Comparison of ENCODE assay signal across 1 cellular context in the genomic region with DNA sequence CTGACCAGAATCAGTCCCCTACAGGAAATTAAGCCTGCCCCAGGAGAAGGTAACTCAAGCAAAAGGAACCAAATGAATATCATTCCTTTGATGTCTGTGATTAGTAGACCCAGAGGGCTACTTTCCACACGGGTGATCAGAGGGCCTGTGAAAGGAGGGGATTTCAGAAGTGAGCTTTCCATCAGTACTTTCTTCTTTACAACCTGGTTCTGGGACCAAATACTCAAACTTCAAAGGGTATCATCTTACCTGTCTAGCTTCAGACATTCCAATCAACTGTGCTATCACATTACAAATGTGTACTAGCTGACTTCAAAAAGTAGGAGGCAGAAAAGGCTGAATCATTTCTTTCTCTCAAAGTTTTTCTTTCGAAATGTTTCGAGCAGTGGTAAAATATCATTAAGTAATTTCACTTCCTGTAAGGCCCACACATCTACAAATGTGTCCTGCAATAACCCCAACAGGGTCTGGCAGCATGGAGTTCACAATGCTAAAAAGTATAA.
TF ChIP-seq lines count a peak whose summit lies in the region.

No MANE protein-coding gene starts in this region.

TF ChIP-seq in GM12878, 131 proteins besides CTCF, POLR2A, EP300 and RAD21 (continued from another document and continues in another):
- TF ChIP-seq, protein P1, sequence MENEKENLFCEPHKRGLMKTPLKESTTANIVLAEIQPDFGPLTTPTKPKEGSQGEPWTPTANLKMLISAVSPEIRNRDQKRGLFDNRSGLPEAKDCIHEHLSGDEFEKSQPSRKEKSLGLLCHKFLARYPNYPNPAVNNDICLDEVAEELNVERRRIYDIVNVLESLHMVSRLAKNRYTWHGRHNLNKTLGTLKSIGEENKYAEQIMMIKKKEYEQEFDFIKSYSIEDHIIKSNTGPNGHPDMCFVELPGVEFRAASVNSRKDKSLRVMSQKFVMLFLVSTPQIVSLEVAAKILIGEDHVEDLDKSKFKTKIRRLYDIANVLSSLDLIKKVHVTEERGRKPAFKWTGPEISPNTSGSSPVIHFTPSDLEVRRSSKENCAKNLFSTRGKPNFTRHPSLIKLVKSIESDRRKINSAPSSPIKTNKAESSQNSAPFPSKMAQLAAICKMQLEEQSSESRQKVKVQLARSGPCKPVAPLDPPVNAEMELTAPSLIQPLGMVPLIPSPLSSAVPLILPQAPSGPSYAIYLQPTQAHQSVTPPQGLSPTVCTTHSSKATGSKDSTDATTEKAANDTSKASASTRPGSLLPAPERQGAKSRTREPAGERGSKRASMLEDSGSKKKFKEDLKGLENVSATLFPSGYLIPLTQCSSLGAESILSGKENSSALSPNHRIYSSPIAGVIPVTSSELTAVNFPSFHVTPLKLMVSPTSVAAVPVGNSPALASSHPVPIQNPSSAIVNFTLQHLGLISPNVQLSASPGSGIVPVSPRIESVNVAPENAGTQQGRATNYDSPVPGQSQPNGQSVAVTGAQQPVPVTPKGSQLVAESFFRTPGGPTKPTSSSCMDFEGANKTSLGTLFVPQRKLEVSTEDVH (IDR thresholded peaks at IDR 0.05; ENCODE audit: low read depth, partially characterized antibody), result no peak
- no peak for TF ChIP-seq HDAC6 (IDR thresholded peaks at IDR 0.05; ENCODE audit: unreplicated experiment)
- peak; percentile 95 for TF ChIP-seq MTA2 (IDR thresholded peaks at IDR 0.05; ENCODE audit: low read depth)
- peak; percentile 83 for TF ChIP-seq RUNX3 (IDR thresholded peaks at IDR 0.05; ENCODE audit: low read length)
- TF ChIP-seq TAF1 (IDR thresholded peaks at IDR 0.05; ENCODE audit: borderline replicate concordance, low read depth, low read length), result no peak
- no peak for TF ChIP-seq EGR1 (IDR thresholded peaks at IDR 0.05; ENCODE audit: borderline replicate concordance in 1 of 2, low read depth in 2 of 2, low read length in 2 of 2)
- TF ChIP-seq, protein P2, sequence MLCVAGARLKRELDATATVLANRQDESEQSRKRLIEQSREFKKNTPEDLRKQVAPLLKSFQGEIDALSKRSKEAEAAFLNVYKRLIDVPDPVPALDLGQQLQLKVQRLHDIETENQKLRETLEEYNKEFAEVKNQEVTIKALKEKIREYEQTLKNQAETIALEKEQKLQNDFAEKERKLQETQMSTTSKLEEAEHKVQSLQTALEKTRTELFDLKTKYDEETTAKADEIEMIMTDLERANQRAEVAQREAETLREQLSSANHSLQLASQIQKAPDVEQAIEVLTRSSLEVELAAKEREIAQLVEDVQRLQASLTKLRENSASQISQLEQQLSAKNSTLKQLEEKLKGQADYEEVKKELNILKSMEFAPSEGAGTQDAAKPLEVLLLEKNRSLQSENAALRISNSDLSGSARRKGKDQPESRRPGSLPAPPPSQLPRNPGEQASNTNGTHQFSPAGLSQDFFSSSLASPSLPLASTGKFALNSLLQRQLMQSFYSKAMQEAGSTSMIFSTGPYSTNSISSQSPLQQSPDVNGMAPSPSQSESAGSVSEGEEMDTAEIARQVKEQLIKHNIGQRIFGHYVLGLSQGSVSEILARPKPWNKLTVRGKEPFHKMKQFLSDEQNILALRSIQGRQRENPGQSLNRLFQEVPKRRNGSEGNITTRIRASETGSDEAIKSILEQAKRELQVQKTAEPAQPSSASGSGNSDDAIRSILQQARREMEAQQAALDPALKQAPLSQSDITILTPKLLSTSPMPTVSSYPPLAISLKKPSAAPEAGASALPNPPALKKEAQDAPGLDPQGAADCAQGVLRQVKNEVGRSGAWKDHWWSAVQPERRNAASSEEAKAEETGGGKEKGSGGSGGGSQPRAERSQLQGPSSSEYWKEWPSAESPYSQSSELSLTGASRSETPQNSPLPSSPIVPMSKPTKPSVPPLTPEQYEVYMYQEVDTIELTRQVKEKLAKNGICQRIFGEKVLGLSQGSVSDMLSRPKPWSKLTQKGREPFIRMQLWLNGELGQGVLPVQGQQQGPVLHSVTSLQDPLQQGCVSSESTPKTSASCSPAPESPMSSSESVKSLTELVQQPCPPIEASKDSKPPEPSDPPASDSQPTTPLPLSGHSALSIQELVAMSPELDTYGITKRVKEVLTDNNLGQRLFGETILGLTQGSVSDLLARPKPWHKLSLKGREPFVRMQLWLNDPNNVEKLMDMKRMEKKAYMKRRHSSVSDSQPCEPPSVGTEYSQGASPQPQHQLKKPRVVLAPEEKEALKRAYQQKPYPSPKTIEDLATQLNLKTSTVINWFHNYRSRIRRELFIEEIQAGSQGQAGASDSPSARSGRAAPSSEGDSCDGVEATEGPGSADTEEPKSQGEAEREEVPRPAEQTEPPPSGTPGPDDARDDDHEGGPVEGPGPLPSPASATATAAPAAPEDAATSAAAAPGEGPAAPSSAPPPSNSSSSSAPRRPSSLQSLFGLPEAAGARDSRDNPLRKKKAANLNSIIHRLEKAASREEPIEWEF (IDR thresholded peaks at IDR 0.05; ENCODE audit: insufficient replicate concordance, low read depth, low read length), result no peak
- no peak for TF ChIP-seq BRCA1 (IDR thresholded peaks at IDR 0.05; ENCODE audit: low read depth, low read length)
- TF ChIP-seq, protein P3, sequence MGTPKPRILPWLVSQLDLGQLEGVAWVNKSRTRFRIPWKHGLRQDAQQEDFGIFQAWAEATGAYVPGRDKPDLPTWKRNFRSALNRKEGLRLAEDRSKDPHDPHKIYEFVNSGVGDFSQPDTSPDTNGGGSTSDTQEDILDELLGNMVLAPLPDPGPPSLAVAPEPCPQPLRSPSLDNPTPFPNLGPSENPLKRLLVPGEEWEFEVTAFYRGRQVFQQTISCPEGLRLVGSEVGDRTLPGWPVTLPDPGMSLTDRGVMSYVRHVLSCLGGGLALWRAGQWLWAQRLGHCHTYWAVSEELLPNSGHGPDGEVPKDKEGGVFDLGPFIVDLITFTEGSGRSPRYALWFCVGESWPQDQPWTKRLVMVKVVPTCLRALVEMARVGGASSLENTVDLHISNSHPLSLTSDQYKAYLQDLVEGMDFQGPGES (IDR thresholded peaks at IDR 0.05), result no peak
- peak; percentile 95 for TF ChIP-seq ZNF217 (IDR thresholded peaks at IDR 0.05)
- TF ChIP-seq SRF (IDR thresholded peaks at IDR 0.05; ENCODE audit: low read depth in 2 of 2, low read length in 2 of 2), result no peak
- TF ChIP-seq, protein P4, sequence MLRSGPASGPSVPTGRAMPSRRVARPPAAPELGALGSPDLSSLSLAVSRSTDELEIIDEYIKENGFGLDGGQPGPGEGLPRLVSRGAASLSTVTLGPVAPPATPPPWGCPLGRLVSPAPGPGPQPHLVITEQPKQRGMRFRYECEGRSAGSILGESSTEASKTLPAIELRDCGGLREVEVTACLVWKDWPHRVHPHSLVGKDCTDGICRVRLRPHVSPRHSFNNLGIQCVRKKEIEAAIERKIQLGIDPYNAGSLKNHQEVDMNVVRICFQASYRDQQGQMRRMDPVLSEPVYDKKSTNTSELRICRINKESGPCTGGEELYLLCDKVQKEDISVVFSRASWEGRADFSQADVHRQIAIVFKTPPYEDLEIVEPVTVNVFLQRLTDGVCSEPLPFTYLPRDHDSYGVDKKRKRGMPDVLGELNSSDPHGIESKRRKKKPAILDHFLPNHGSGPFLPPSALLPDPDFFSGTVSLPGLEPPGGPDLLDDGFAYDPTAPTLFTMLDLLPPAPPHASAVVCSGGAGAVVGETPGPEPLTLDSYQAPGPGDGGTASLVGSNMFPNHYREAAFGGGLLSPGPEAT (IDR thresholded peaks at IDR 0.05; ENCODE audit: low read depth), result peak; percentile 79
- peak; percentile 67; the same call in 1 of the 2 replicates for TF ChIP-seq PML (IDR thresholded peaks at IDR 0.05; ENCODE audit: low read length)
- no peak for TF ChIP-seq POLR2AphosphoS5 (IDR thresholded peaks at IDR 0.05; ENCODE audit: low read length)
- TF ChIP-seq KAT2A (conservative IDR thresholded peaks at IDR 0.05; ENCODE audit: control insufficient read depth, low read depth, low read length), result no peak
- TF ChIP-seq BHLHE40 (IDR thresholded peaks at IDR 0.05; ENCODE audit: borderline replicate concordance in 1 of 2, low read depth in 2 of 2, low read length in 1 of 2), result peak; percentile 92
- TF ChIP-seq FOS (IDR thresholded peaks at IDR 0.05; ENCODE audit: borderline replicate concordance, extremely low read depth, insufficient read length), result no peak
- TF ChIP-seq CBFB (IDR thresholded peaks at IDR 0.05; ENCODE audit: low read depth), result no peak
- no peak for TF ChIP-seq HCFC1 (IDR thresholded peaks at IDR 0.05; ENCODE audit: low read length)
- TF ChIP-seq MXI1 (IDR thresholded peaks at IDR 0.05; ENCODE audit: low read depth, low read length), result no peak
- TF ChIP-seq, protein P5, sequence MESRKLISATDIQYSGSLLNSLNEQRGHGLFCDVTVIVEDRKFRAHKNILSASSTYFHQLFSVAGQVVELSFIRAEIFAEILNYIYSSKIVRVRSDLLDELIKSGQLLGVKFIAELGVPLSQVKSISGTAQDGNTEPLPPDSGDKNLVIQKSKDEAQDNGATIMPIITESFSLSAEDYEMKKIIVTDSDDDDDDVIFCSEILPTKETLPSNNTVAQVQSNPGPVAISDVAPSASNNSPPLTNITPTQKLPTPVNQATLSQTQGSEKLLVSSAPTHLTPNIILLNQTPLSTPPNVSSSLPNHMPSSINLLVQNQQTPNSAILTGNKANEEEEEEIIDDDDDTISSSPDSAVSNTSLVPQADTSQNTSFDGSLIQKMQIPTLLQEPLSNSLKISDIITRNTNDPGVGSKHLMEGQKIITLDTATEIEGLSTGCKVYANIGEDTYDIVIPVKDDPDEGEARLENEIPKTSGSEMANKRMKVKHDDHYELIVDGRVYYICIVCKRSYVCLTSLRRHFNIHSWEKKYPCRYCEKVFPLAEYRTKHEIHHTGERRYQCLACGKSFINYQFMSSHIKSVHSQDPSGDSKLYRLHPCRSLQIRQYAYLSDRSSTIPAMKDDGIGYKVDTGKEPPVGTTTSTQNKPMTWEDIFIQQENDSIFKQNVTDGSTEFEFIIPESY (IDR thresholded peaks at IDR 0.05), result no peak
- peak; percentile 82 for TF ChIP-seq MEF2B (IDR thresholded peaks at IDR 0.05; ENCODE audit: partially characterized antibody, poor library complexity, severe bottlenecking)
- TF ChIP-seq DPF2 (IDR thresholded peaks at IDR 0.05), result peak; percentile 93
- TF ChIP-seq, protein P6, sequence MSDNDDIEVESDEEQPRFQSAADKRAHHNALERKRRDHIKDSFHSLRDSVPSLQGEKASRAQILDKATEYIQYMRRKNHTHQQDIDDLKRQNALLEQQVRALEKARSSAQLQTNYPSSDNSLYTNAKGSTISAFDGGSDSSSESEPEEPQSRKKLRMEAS (IDR thresholded peaks at IDR 0.05; ENCODE audit: low read depth, low read length), result no peak
- no peak for TF ChIP-seq SUPT20H (IDR thresholded peaks at IDR 0.05; ENCODE audit: borderline replicate concordance, control insufficient read depth, low read depth, low read length)
- TF ChIP-seq, protein P7, sequence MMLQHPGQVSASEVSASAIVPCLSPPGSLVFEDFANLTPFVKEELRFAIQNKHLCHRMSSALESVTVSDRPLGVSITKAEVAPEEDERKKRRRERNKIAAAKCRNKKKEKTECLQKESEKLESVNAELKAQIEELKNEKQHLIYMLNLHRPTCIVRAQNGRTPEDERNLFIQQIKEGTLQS (IDR thresholded peaks at IDR 0.05; ENCODE audit: borderline replicate concordance, extremely low read depth, low read depth, low read length), result no peak
- peak; percentile 63; the same call in 1 of the 2 replicates for TF ChIP-seq IRF4 (IDR thresholded peaks at IDR 0.05; ENCODE audit: low read depth, low read length)
- peak; percentile 86 for TF ChIP-seq NFIC (IDR thresholded peaks at IDR 0.05; ENCODE audit: low read depth, low read length)
- no peak for TF ChIP-seq HDGF (IDR thresholded peaks at IDR 0.05)
- TF ChIP-seq MTA3 (IDR thresholded peaks at IDR 0.05; ENCODE audit: borderline replicate concordance, low read length), result peak; percentile 91; the same call in 1 of the 2 replicates
- no peak for TF ChIP-seq RCOR1 (conservative IDR thresholded peaks at IDR 0.05; ENCODE audit: low read depth, low read length)
- TF ChIP-seq CEBPB (IDR thresholded peaks at IDR 0.05; ENCODE audit: borderline replicate concordance in 1 of 2, low read depth in 2 of 2, low read length in 2 of 2), result peak in 1 of 2 experiments; percentile 62; a peak in 1 of 4 replicates
- peak; percentile 42; the same call in 1 of the 2 replicates for TF ChIP-seq BACH1 (IDR thresholded peaks at IDR 0.05; ENCODE audit: borderline replicate concordance)
- TF ChIP-seq NR2F1 (conservative IDR thresholded peaks at IDR 0.05), result peak; percentile 84
- TF ChIP-seq YBX1 (IDR thresholded peaks at IDR 0.05), result no peak
- TF ChIP-seq SUZ12 (IDR thresholded peaks at IDR 0.05; ENCODE audit: unreplicated experiment), result no peak
- TF ChIP-seq CHD1 (IDR thresholded peaks at IDR 0.05; ENCODE audit: low read depth, low read length), result no peak
- no peak for TF ChIP-seq SIX5 (IDR thresholded peaks at IDR 0.05; ENCODE audit: low read depth, low read length, severe bottlenecking)
- peak; percentile 86 for TF ChIP-seq BCL11A (IDR thresholded peaks at IDR 0.05; ENCODE audit: low read depth, low read length)
- no peak for TF ChIP-seq YY1 (IDR thresholded peaks at IDR 0.05; ENCODE audit: low read depth, low read length)
- no peak for TF ChIP-seq NBN (IDR thresholded peaks at IDR 0.05)
- TF ChIP-seq JUND (IDR thresholded peaks at IDR 0.05; ENCODE audit: low read depth, low read length), result 0 out of 2 replicates have a peak, but pooled peaks have one; percentile 5
- TF ChIP-seq, protein P8, sequence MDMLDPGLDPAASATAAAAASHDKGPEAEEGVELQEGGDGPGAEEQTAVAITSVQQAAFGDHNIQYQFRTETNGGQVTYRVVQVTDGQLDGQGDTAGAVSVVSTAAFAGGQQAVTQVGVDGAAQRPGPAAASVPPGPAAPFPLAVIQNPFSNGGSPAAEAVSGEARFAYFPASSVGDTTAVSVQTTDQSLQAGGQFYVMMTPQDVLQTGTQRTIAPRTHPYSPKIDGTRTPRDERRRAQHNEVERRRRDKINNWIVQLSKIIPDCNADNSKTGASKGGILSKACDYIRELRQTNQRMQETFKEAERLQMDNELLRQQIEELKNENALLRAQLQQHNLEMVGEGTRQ (IDR thresholded peaks at IDR 0.05; ENCODE audit: borderline replicate concordance, low read depth, low read length), result no peak
- TF ChIP-seq ZSCAN29 (IDR thresholded peaks at IDR 0.05), result no peak
- TF ChIP-seq, protein P9, sequence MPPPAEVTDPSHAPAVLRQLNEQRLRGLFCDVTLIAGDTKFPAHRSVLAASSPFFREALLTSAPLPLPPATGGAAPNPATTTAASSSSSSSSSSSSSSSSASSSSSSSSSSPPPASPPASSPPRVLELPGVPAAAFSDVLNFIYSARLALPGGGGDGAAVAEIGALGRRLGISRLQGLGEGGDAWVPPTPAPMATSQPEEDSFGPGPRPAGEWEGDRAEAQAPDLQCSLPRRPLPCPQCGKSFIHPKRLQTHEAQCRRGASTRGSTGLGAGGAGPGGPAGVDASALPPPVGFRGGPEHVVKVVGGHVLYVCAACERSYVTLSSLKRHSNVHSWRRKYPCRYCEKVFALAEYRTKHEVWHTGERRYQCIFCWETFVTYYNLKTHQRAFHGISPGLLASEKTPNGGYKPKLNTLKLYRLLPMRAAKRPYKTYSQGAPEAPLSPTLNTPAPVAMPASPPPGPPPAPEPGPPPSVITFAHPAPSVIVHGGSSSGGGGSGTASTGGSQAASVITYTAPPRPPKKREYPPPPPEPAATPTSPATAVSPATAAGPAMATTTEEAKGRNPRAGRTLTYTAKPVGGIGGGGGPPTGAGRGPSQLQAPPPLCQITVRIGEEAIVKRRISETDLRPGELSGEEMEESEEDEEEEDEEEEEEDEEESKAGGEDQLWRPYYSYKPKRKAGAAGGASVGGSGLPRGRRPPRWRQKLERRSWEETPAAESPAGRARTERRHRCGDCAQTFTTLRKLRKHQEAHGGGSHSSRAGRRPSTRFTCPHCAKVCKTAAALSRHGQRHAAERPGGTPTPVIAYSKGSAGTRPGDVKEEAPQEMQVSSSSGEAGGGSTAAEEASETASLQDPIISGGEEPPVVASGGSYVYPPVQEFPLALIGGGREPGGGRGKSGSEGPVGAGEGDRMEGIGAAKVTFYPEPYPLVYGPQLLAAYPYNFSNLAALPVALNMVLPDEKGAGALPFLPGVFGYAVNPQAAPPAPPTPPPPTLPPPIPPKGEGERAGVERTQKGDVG (CRISPR knock-in tag; IDR thresholded peaks at IDR 0.05), result no peak
- TF ChIP-seq PAX5 (IDR thresholded peaks at IDR 0.05; ENCODE audit: borderline replicate concordance, low read depth, low read length), result peak; percentile 95
- TF ChIP-seq RBBP5 (conservative IDR thresholded peaks at IDR 0.05), result no peak
